Comparison of ENCODE assay signal across 8 cellular contexts in genomic region chr6:21438237-21438985, GRCh38.
DNase-seq lines count a peak whose midpoint lies in the region; ATAC-seq and TF ChIP-seq lines count a peak whose summit lies in the region.

No MANE protein-coding gene starts in this region.

- H3K4me1 Mint-ChIP-seq in activated B cell treated with CpG ODN at 0.5 μM for 24 hours = peaks cover 20% of the 10 kb centered on the region

- no peaks in the 10 kb centered on the region for H4K20me1 ChIP-seq in BLaER1

- peaks cover 4% of the 10 kb centered on the region; the same call in 1 of the 2 replicates for H3K9me3 ChIP-seq in BLaER1
- H3K9me3 ChIP-seq in vagina = no peaks in the 10 kb centered on the region

- peak overlapping the region; percentile 67 for H3K4me2 ChIP-seq in BLaER1

- DNase-seq in activated B cell treated with CpG ODN at 0.5 μM for 24 hours = no peak
- peak; percentile 61 for DNase-seq in stimulated activated CD8-positive, alpha-beta memory T cell treated with anti-CD3 and anti-CD28 coated beads, Interleukin-4, amount 100 ng/mL, for 48 hours
- DNase-seq in NCI-H1092 (lab: John Stamatoyannopoulos, UW) = no peak
- no peak for DNase-seq in NCI-H146 (lab: John Stamatoyannopoulos, UW)
- no peak for DNase-seq in vagina (ENCODE audit: extremely low spot score in 2 of 2)

- peak overlapping the region; percentile 72 for H3K4me3 Mint-ChIP-seq in activated B cell treated with CpG ODN at 0.5 μM for 24 hours

- POLR2A ChIA-PET in activated B cell treated with CpG ODN at 0.5 μM for 24 hours (lab: Charles Lee) = interaction anchor here (0.6 to 0.7 kb wide), 2 partner anchors 150 to 431 kb away, joined by 3 read pairs; no protein-coding TSS in a partner anchor

- H3K9ac ChIP-seq in BLaER1 = no peak overlapping the region

- H3K9me3 Mint-ChIP-seq in activated B cell treated with CpG ODN at 0.5 μM for 24 hours = no peaks in the 10 kb centered on the region

- H3K4me3 ChIP-seq in BLaER1 = peak overlapping the region; percentile 15; the same call in 1 of the 2 replicates
- no peak overlapping the region for H3K4me3 ChIP-seq in vagina

- ATAC-seq in GM19324 (IDR thresholded peaks at IDR 0.05; ENCODE audit: low FRiP score, unreplicated experiment) (peak; percentile 97), HG03196 (IDR thresholded peaks at IDR 0.05; ENCODE audit: unreplicated experiment) (peak; percentile 98), activated B cell treated with CpG ODN at 0.5 μM for 24 hours (ENCODE audit: low read depth) (peak; percentile 89)

- H3K27ac ChIP-seq in BLaER1 (peak overlapping the region; percentile 40), vagina (no peak overlapping the region)

- H3K36me3 Mint-ChIP-seq in activated B cell treated with CpG ODN at 0.5 μM for 24 hours (ENCODE audit: low read depth) = no peaks in the 10 kb centered on the region

- H3K27me3 ChIP-seq in BLaER1 = no peaks in the 10 kb centered on the region
- H3K27me3 ChIP-seq in vagina = no peaks in the 10 kb centered on the region

- TF ChIP-seq CTCF in activated B cell treated with CpG ODN at 0.5 μM for 24 hours (IDR thresholded peaks at IDR 0.05) (no peak), vagina (IDR thresholded peaks at IDR 0.05) (no peak)

- H3K4me1 ChIP-seq in BLaER1 (peaks cover 50% of the 10 kb centered on the region), vagina (no peaks in the 10 kb centered on the region)

- no peak for TF ChIP-seq POLR2A in vagina (IDR thresholded peaks at IDR 0.05)

- H3K36me3 ChIP-seq in BLaER1 (no peaks in the 10 kb centered on the region), vagina (no peaks in the 10 kb centered on the region)

- CTCF ChIA-PET in activated B cell treated with CpG ODN at 0.5 μM for 24 hours (lab: Charles Lee) = no interaction called here

- H3K27ac Mint-ChIP-seq in activated B cell treated with CpG ODN at 0.5 μM for 24 hours = peak overlapping the region; percentile 87

- no peaks in the 10 kb centered on the region for H3K27me3 Mint-ChIP-seq in activated B cell treated with CpG ODN at 0.5 μM for 24 hours

- intact Hi-C loops in activated B cell treated with CpG ODN at 0.5 μM for 24 hours (cut with micrococcal nuclease) (loop anchor here (1.0 to 5.0 kb wide), 4 partner anchors 151 to 1037 kb away; partner anchors contain the start of gene E2F3), vagina (cut with DNase I) (no loop called here)
